ENCODE assay signal across 16 cellular contexts in the genomic region with DNA sequence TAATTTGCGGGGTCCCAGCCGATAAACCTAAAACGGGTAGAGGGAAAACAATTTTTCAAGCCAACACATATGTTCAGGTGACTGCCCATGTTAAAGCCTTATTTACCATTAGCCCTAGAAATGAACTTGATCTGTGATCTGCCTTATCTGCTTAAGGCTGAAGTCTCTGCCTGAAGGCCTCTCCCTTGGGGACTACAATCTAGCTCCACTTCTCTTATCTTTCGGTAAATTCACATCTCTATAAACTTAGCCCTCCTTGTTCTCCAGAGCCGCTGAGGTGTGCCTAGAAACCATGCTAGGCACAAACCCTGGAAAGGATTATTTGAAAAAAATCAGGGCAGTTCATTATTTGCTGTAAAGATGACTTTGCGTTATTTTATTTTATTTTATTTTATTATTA.
"Had no signal": no experiment of that assay in that cellular context is flagged by ENCODE, and none has a peak within 500 bp of the region (broad histone marks: within the 10 kb centered on the region; RNA-seq: fewer than 3 reads in every experiment).

No MANE protein-coding gene starts in this region.

- H3K4me3 ChIP-seq: esophagus squamous epithelium, sigmoid colon, suprapubic skin, upper lobe of left lung had no signal

- DNase-seq: activated CD4-positive, alpha-beta T cell treated with anti-CD3 and anti-CD28 coated beads for 48 hours; activated CD8-positive, alpha-beta memory T cell treated with anti-CD3 and anti-CD28 coated beads, Interleukin-2, amount 50 U/mL, for 48 hours; activated CD8-positive, alpha-beta T cell treated with anti-CD3 and anti-CD28 coated beads, Interleukin-2, amount 10 ng/mL, durations not matched to agents 7 days and 5 days; activated naive CD4-positive, alpha-beta T cell treated with Interleukin-2 at 50 U/mL for 16 hours; central memory CD4-positive, alpha-beta T cell; dermis blood vessel endothelial cell; esophagus squamous epithelium; foreskin fibroblast; nephron progenitor cell; sigmoid colon; stimulated activated CD4-positive, alpha-beta T cell treated with anti-CD3 and anti-CD28 coated beads, Interleukin-12 subunit alpha, Interleukin-12 subunit beta, amount 100 ng/mL, for 4 hours; stimulated activated CD4-positive, alpha-beta T cell treated with anti-CD3 and anti-CD28 coated beads, Interleukin-2, amount 100 ng/mL, for 48 hours; stimulated activated naive CD8-positive, alpha-beta T cell treated with anti-CD3 and anti-CD28 coated beads, Interleukin-15, Interleukin-2, amounts not matched to agents 100 U/mL and 50 U/mL, for 24 hours; upper lobe of left lung had no signal

- H3K27ac ChIP-seq: esophagus squamous epithelium, sigmoid colon, suprapubic skin, upper lobe of left lung had no signal

- H3K27me3 ChIP-seq: esophagus squamous epithelium, sigmoid colon, suprapubic skin, upper lobe of left lung had no signal

- H3K27ac Mint-ChIP-seq: activated CD8-positive, alpha-beta T cell treated with anti-CD3 and anti-CD28 coated beads, Interleukin-2, amount 10 ng/mL, durations not matched to agents 7 days and 5 days; nephron progenitor cell; T-helper 1 cell treated with Interleukin-12 subunit alpha and Interleukin-12 subunit beta and Interleukin-4 antibody, amounts not matched to agents 30 μg/mL and 1 μg/mL, for 36 hours had no signal

- H3K4me1 ChIP-seq: esophagus squamous epithelium, suprapubic skin had no signal

- ATAC-seq: activated CD8-positive, alpha-beta T cell treated with anti-CD3 and anti-CD28 coated beads, Interleukin-2, amount 10 ng/mL, durations not matched to agents 7 days and 5 days; stimulated activated naive CD8-positive, alpha-beta T cell treated with anti-CD3 and anti-CD28 coated beads, Interleukin-15, Interleukin-2, amounts not matched to agents 100 U/mL and 50 U/mL, for 24 hours had no signal

- H3K9me3 ChIP-seq: esophagus squamous epithelium, sigmoid colon, suprapubic skin, upper lobe of left lung had no signal

- H3K4me3 Mint-ChIP-seq: activated CD8-positive, alpha-beta T cell treated with anti-CD3 and anti-CD28 coated beads, Interleukin-2, amount 10 ng/mL, durations not matched to agents 7 days and 5 days; nephron progenitor cell; T-helper 1 cell treated with Interleukin-12 subunit alpha and Interleukin-12 subunit beta and Interleukin-4 antibody, amounts not matched to agents 30 μg/mL and 1 μg/mL, for 36 hours had no signal

- H3K36me3 ChIP-seq: suprapubic skin, upper lobe of left lung had no signal
